ENCODE assay signal across 10 cellular contexts in genomic region chr4:64508089-64508488, GRCh38.
"Had no signal": no experiment of that assay in that cellular context is flagged by ENCODE, and none has a peak within 500 bp of the region (broad histone marks: within the 10 kb centered on the region; RNA-seq: fewer than 3 reads in every experiment).

No MANE protein-coding gene starts in this region.

- H3K4me1 ChIP-seq: HAP-1 had no signal

- H3K4me3 ChIP-seq: GM23248, GM23338, HAP-1 had no signal

- H3K4me2 ChIP-seq: GM23338 had no signal

- FAIRE-seq: H54 had no signal

- ATAC-seq: GM23338, HCT116 had no signal

- H2AFZ ChIP-seq: GM23248, GM23338 had no signal

- H3K9ac ChIP-seq: GM23248 had no signal

- DNase-seq: GM23248, GOT3, H7, H9, HCEC 1CT, HFFc6 had no signal

- H3K27ac ChIP-seq: GM23248 had no signal

- H3K36me3 ChIP-seq: HAP-1 had no signal

- H3K9me3 ChIP-seq: HAP-1 had no signal
